10 cellular contexts compared by ENCODE assay signal in genomic region chr3:69784854-69785523, GRCh38. TPM values are rescaled to one million over a fixed set of nuclear protein-coding genes. Genes with fewer than 3 reads are reported as not detected.
A peak's percentile ranks its signal among the peaks of the same experiment; 100 is the strongest.
DNase-seq lines count a peak whose midpoint lies in the region; ATAC-seq, FAIRE-seq and TF ChIP-seq lines count a peak whose summit lies in the region.
"Had no signal": no experiment of that assay in that cellular context is flagged by ENCODE, and none has a peak within 500 bp of the region (broad histone marks: within the 10 kb centered on the region; RNA-seq: fewer than 3 reads in every experiment).

No MANE protein-coding gene starts in this region.

- H3K9me3 Mint-ChIP-seq in Caco-2 (ENCODE audit: unreplicated experiment), result no peaks in the 10 kb centered on the region
- H3K9me3 Mint-ChIP-seq in effector memory CD8-positive, alpha-beta T cell, result peaks cover 6 to 8% of the 10 kb centered on the region in 2 donors

- H3K79me2 ChIP-seq in keratinocyte (ENCODE audit: control insufficient read depth, insufficient read depth, low read length), result no peaks in the 10 kb centered on the region

- DNase-seq in HTR-8/SVneo (ENCODE audit: insufficient read length, low spot score) (peak; percentile 51), brain pericyte (ENCODE audit: low read depth, low spot score) (peak; percentile 47), keratinocyte (ENCODE audit: low read depth, low spot score) (peak; percentile 11), thoracic aorta (ENCODE audit: low spot score) (peak; percentile 21), Caco-2 (no peak), NCI-H2196 treated with DMSO at 0.1 percent for 48 hours (lab: John Stamatoyannopoulos, UW; ENCODE audit: unreplicated experiment) (no peak)
- DNase-seq in effector memory CD4-positive, alpha-beta T cell, result no peak
- DNase-seq in effector memory CD8-positive, alpha-beta T cell, result no peak

- dilution Hi-C loops in keratinocyte (cut with MboI; ENCODE audit: extremely low pct_ligation_motif_present, low sequenced_read_pairs), result no loop called here

- peak; percentile 98 for FAIRE-seq in HTR-8/SVneo (lab: Jason Lieb, UNC)
- peak; percentile 93 for FAIRE-seq in keratinocyte (lab: Jason Lieb, UNC)

- no peaks in the 10 kb centered on the region for H3K9me3 ChIP-seq in keratinocyte (ENCODE audit: control insufficient read depth, low read depth, low read length)
- no peaks in the 10 kb centered on the region for H3K9me3 ChIP-seq in thoracic aorta
- no peaks in the 10 kb centered on the region for H3K9me3 ChIP-seq in Caco-2
- H3K9me3 ChIP-seq in effector memory CD4-positive, alpha-beta T cell (ENCODE audit: control insufficient read depth, low read length), result no peaks in the 10 kb centered on the region

- peaks cover 28% of the 10 kb centered on the region for H3K4me1 ChIP-seq in keratinocyte (ENCODE audit: control insufficient read depth, extremely low read depth, insufficient read depth, low read length)
- peaks cover 24 to 44% of the 10 kb centered on the region in 2 donors for H3K4me1 ChIP-seq in thoracic aorta (ENCODE audit: control insufficient read depth in 1 of 2, low read depth in 2 of 2)
- peaks cover 24% of the 10 kb centered on the region for H3K4me1 ChIP-seq in Caco-2
- H3K4me1 ChIP-seq in effector memory CD4-positive, alpha-beta T cell (ENCODE audit: control insufficient read depth, insufficient read depth, low read length, poor library complexity, severe bottlenecking), result no peaks in the 10 kb centered on the region

- no peak overlapping the region for H3K27ac Mint-ChIP-seq in Caco-2 (ENCODE audit: unreplicated experiment)
- H3K27ac Mint-ChIP-seq in effector memory CD8-positive, alpha-beta T cell, result no peak overlapping the region

- no peaks in the 10 kb centered on the region for H3K27me3 Mint-ChIP-seq in Caco-2 (ENCODE audit: insufficient read depth, unreplicated experiment)
- no peaks in the 10 kb centered on the region for H3K27me3 Mint-ChIP-seq in effector memory CD8-positive, alpha-beta T cell

- no peaks in the 10 kb centered on the region for H3K27me3 ChIP-seq in keratinocyte (ENCODE audit: control insufficient read depth, extremely low read depth, insufficient read depth, low read length)
- H3K27me3 ChIP-seq in thoracic aorta (replicated peaks; ENCODE audit: insufficient read depth), result no peaks in the 10 kb centered on the region
- no peaks in the 10 kb centered on the region; the same call in 1 of the 2 replicates for H3K27me3 ChIP-seq in Caco-2 (replicated peaks; ENCODE audit: control insufficient read depth, insufficient read depth, low read length)
- H3K27me3 ChIP-seq in effector memory CD4-positive, alpha-beta T cell (replicated peaks; ENCODE audit: control insufficient read depth, insufficient read depth, low read length, poor library complexity, severe bottlenecking), result no peaks in the 10 kb centered on the region

- CTCF ChIA-PET in Caco-2 (lab: Charles Lee), result no interaction called here

- H3K36me3 ChIP-seq in keratinocyte (ENCODE audit: control insufficient read depth in 2 of 2, extremely low read depth in 1 of 2, insufficient read depth in 2 of 2, low read length in 2 of 2) (no peaks in the 10 kb centered on the region), thoracic aorta (no peaks in the 10 kb centered on the region), Caco-2 (ENCODE audit: control insufficient read depth, insufficient read depth, low read length) (no peaks in the 10 kb centered on the region)
- no peaks in the 10 kb centered on the region for H3K36me3 ChIP-seq in effector memory CD4-positive, alpha-beta T cell (ENCODE audit: control insufficient read depth, insufficient read depth, low read length)

- no peak overlapping the region for H3K4me3 Mint-ChIP-seq in Caco-2 (ENCODE audit: unreplicated experiment)
- H3K4me3 Mint-ChIP-seq in effector memory CD8-positive, alpha-beta T cell, result no peak overlapping the region
- H3K4me3 Mint-ChIP-seq: neural crest cell had no signal

- peak; percentile 78 for ATAC-seq in thoracic aorta (ENCODE audit: insufficient number of reproducible peaks, low FRiP score, low read depth)
- ATAC-seq in effector memory CD8-positive, alpha-beta T cell (replicated peaks), result no peak

- H3K9me1 ChIP-seq in keratinocyte (ENCODE audit: control insufficient read depth, extremely low read depth, insufficient read depth, low read length), result no peaks in the 10 kb centered on the region

- H4K20me1 ChIP-seq in keratinocyte (ENCODE audit: control insufficient read depth, extremely low read depth, insufficient read depth, low read length), result no peaks in the 10 kb centered on the region

- no peaks in the 10 kb centered on the region for H3K36me3 Mint-ChIP-seq in Caco-2 (ENCODE audit: insufficient read depth, unreplicated experiment)
- H3K36me3 Mint-ChIP-seq in effector memory CD8-positive, alpha-beta T cell (ENCODE audit: insufficient read depth), result no peaks in the 10 kb centered on the region

- intact Hi-C loops in Caco-2 (cut with micrococcal nuclease; ENCODE audit: unreplicated experiment), result loop anchor here (10.0 kb wide), 1 partner anchor 50 kb away; the partner anchor contains the start of gene MITF

- BruUV-seq in Caco-2 (replicated peaks; lab: Mats Ljungman, UMichigan), result no TSS peak

- POLR2A ChIA-PET in Caco-2 (lab: Charles Lee), result no interaction called here

- no peak overlapping the region for H2AFZ ChIP-seq in keratinocyte (ENCODE audit: control insufficient read depth, low read length)

- H3K9ac ChIP-seq in keratinocyte (ENCODE audit: control insufficient read depth, extremely low read depth, insufficient read depth, low read length), result no peak overlapping the region

- H3K4me3 ChIP-seq in keratinocyte (ENCODE audit: control insufficient read depth in 2 of 3, extremely low read depth in 1 of 3, insufficient read depth in 2 of 3, low read depth in 1 of 3, low read length in 3 of 3), result no peak overlapping the region
- H3K4me3 ChIP-seq in thoracic aorta, result no peak overlapping the region
- H3K4me3 ChIP-seq in Caco-2 (ENCODE audit: low read depth, low read length), result no peak overlapping the region
- H3K4me3 ChIP-seq in effector memory CD4-positive, alpha-beta T cell (ENCODE audit: insufficient read depth, low read depth, low read length, poor library complexity, severe bottlenecking), result no peak overlapping the region
- H3K4me3 ChIP-seq: SK-N-MC had no signal

- TF ChIP-seq CTCF in keratinocyte (optimal IDR thresholded peaks at IDR 0.05 in 1 of 3, IDR thresholded peaks at IDR 0.05 in 1 of 3, conservative IDR thresholded peaks at IDR 0.05 in 1 of 3; ENCODE audit: extremely low read depth in 1 of 3, insufficient read depth in 2 of 3, low read length in 3 of 3) (no peak), thoracic aorta (IDR thresholded peaks at IDR 0.05) (no peak), Caco-2 (IDR thresholded peaks at IDR 0.05; ENCODE audit: insufficient read depth in 1 of 2, low read depth in 1 of 2, low read length in 1 of 2, severe bottlenecking in 1 of 2, unreplicated experiment in 1 of 2) (no peak)

- no peak overlapping the region for H3K27ac ChIP-seq in keratinocyte (ENCODE audit: control insufficient read depth, insufficient read depth, low read length)
- no peak overlapping the region for H3K27ac ChIP-seq in thoracic aorta
- H3K27ac ChIP-seq in effector memory CD4-positive, alpha-beta T cell (ENCODE audit: insufficient read depth, low read length, poor library complexity, severe bottlenecking), result no peak overlapping the region
- H3K27ac ChIP-seq: SK-N-MC had no signal

- H3K4me1 Mint-ChIP-seq in Caco-2 (ENCODE audit: low read depth, unreplicated experiment), result peaks cover 14% of the 10 kb centered on the region
- H3K4me1 Mint-ChIP-seq in effector memory CD8-positive, alpha-beta T cell (ENCODE audit: low read depth in 2 of 2), result no peaks in the 10 kb centered on the region

- peak overlapping the region; percentile 41 for H3K4me2 ChIP-seq in keratinocyte (ENCODE audit: control insufficient read depth, extremely low read depth, insufficient read depth, low read depth, low read length)

RNA-seq across cellular contexts. Expression of gene MITF, which starts 45.7 kb away (rescaled TPM):
- 2.7 to 5.8 TPM (median 2.9 TPM) in 3 replicates for polyA plus RNA-seq in keratinocyte
- 14.9 TPM for polyA plus RNA-seq in keratinocyte (2011; ENCODE audit: low read depth)
- 3.9 and 4.6 TPM in 2 replicates for polyA plus RNA-seq in keratinocyte (2011; cell fraction: cytosol; rRNA removed)
- polyA plus RNA-seq in keratinocyte (2011; cell fraction: nucleus; rRNA removed), result 6.1 and 7.0 TPM in 2 replicates
- 1.8 and 2.4 TPM in 2 replicates for polyA plus RNA-seq in keratinocyte (2012; ENCODE audit: low replicate concordance)
- polyA minus RNA-seq in keratinocyte, result 8.0 to 26.5 TPM (median 12.1 TPM) in 3 replicates
- polyA minus RNA-seq in keratinocyte (2011; cell fraction: cytosol; rRNA and poly(A)+ RNA removed), result 3.6 TPM
- 7.4 and 12.3 TPM in 2 replicates for polyA minus RNA-seq in keratinocyte (2011; cell fraction: nucleus; rRNA and poly(A)+ RNA removed)
- total RNA-seq in thoracic aorta (10 to 100 TPM; 12.3 to 12.7 TPM), Caco-2 (2022) (3.9 and 4.3 TPM in 2 replicates)

Comparison
In these comparisons a context has a peak if more than half of its experiments do, and no peak if none do; other contexts are left out.
1. DNase-seq: peak in HTR-8/SVneo (single experiment), brain pericyte (single experiment), keratinocyte (single experiment) and thoracic aorta (single experiment); none in Caco-2 (0 of 2), effector memory CD4-positive, alpha-beta T cell (0 of 3), effector memory CD8-positive, alpha-beta T cell (0 of 3) and NCI-H2196 treated with DMSO at 0.1 percent for 48 hours (single experiment).